Comparison of ENCODE assay signal across 21 cellular contexts in the genomic region with DNA sequence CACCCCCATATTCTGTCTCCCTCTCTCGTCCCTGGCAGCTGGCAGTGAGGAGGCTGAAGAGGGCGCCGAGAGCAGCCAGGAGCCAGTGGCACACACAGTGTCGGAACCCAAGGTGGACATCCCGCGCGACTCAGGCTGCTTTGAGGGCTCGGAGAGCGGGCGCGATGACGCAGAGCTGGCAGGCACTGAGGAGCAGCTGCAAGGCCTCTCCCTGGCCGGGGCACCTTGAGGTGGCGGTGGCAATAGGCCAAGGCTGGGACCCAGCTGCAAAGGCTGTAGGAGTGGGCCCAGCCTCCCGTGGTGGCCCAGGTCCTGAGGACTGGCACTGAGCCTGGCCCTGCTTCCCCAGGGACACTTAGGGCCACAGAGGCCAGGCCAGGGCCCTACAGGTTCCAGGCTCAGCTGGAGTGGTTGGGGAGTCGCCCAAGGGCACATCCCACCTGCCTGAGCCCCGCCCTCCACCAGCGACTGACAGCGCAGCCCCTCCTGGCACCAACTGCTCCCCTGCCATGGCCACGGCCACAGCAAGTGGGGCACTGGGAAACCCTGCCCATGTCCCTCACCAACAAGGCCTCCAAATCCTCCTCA. TPM values are rescaled to one million over a fixed set of nuclear protein-coding genes. Genes with fewer than 3 reads are reported as not detected.
DNase-seq lines count a peak whose midpoint lies in the region; ATAC-seq and TF ChIP-seq lines count a peak whose summit lies in the region.
"Had no signal": no experiment of that assay in that cellular context is flagged by ENCODE, and none has a peak within 500 bp of the region (broad histone marks: within the 10 kb centered on the region; RNA-seq: fewer than 3 reads in every experiment).

No MANE protein-coding gene starts in this region.

- no peaks in the 10 kb centered on the region for H3K4me1 ChIP-seq in colonic mucosa
- H3K4me1 ChIP-seq: prostate gland, tibial artery had no signal

- no peaks in the 10 kb centered on the region for H3K27me3 Mint-ChIP-seq in activated T-cell treated with anti-CD3 and anti-CD28 coated beads, Interleukin-2, amount 50 U/mL, for 24 hours
- H3K27me3 Mint-ChIP-seq in effector memory CD8-positive, alpha-beta T cell = no peaks in the 10 kb centered on the region
- no peaks in the 10 kb centered on the region for H3K27me3 Mint-ChIP-seq in stimulated activated naive B cell treated with anti-CD40 and anti-IgM and Interleukin-4, amounts not matched to agents 10 μg/mL and 1 μg/mL and 100 μg/mL, for 72 hours
- H3K27me3 Mint-ChIP-seq: activated CD4-positive, alpha-beta T cell treated with anti-CD3 and anti-CD28 coated beads, Interleukin-2, amount 10 ng/mL, durations not matched to agents 7 days and 5 days; activated naive CD4-positive, alpha-beta T cell treated with anti-CD3 and anti-CD28 coated beads, Interleukin-2, amount 50 U/mL, for 24 hours; naive B cell had no signal

- ATAC-seq in effector memory CD8-positive, alpha-beta T cell (replicated peaks) = no peak
- no peak for ATAC-seq in stimulated activated naive B cell treated with anti-CD40 and anti-IgM and Interleukin-4, amounts not matched to agents 10 μg/mL and 1 μg/mL and 100 μg/mL, for 72 hours (replicated peaks)
- ATAC-seq: activated T-cell treated with anti-CD3 and anti-CD28 coated beads, Interleukin-2, amount 50 U/mL, for 4 hours had no signal

- H3K4me3 Mint-ChIP-seq in activated T-cell treated with anti-CD3 and anti-CD28 coated beads, Interleukin-2, amount 50 U/mL, for 24 hours = no peak overlapping the region
- no peak overlapping the region for H3K4me3 Mint-ChIP-seq in effector memory CD8-positive, alpha-beta T cell
- H3K4me3 Mint-ChIP-seq in stimulated activated naive B cell treated with anti-CD40 and anti-IgM and Interleukin-4, amounts not matched to agents 10 μg/mL and 1 μg/mL and 100 μg/mL, for 72 hours = no peak overlapping the region
- H3K4me3 Mint-ChIP-seq: activated CD4-positive, alpha-beta T cell treated with anti-CD3 and anti-CD28 coated beads, Interleukin-2, amount 10 ng/mL, durations not matched to agents 7 days and 5 days; activated naive CD4-positive, alpha-beta T cell treated with anti-CD3 and anti-CD28 coated beads, Interleukin-2, amount 50 U/mL, for 24 hours; activated T-cell treated with anti-CD3 and anti-CD28 coated beads, Interleukin-2, amount 50 U/mL, for 4 hours; CD14-positive monocyte; naive B cell had no signal

- peak; percentile 27 for DNase-seq in activated T-cell treated with anti-CD3 and anti-CD28 coated beads, Interleukin-2, amount 50 U/mL, for 24 hours
- DNase-seq in activated T-cell treated with anti-CD3 and anti-CD28 coated beads, Interleukin-2, amount 50 U/mL, for 1 hour = no peak
- peak; percentile 65 for DNase-seq in NCI-H2107 (lab: John Stamatoyannopoulos, UW)
- no peak for DNase-seq in effector memory CD8-positive, alpha-beta T cell
- DNase-seq in stimulated activated naive B cell treated with anti-CD40 and anti-IgM and Interleukin-4, amounts not matched to agents 10 μg/mL and 1 μg/mL and 100 μg/mL, for 72 hours = no peak
- DNase-seq in stimulated activated CD4-positive, alpha-beta T cell treated with anti-CD3 and anti-CD28 coated beads, Interleukin-2, amount 100 ng/mL, for 24 hours = no peak
- DNase-seq in colonic mucosa = no peak
- no peak for DNase-seq in kidney glomerular epithelial cell (lab: John Stamatoyannopoulos, UW)
- DNase-seq: activated CD4-positive, alpha-beta T cell treated with anti-CD3 and anti-CD28 coated beads, Interleukin-2, amount 10 ng/mL, durations not matched to agents 7 days and 5 days; activated T-cell treated with anti-CD3 and anti-CD28 coated beads, Interleukin-2, amount 50 U/mL, for 4 hours; Karpas-422; naive B cell; NCI-H1048; NCI-H2171 treated with DMSO at 0.1 percent for 48 hours; stimulated activated CD4-positive, alpha-beta T cell treated with anti-CD3 and anti-CD28 coated beads, Interleukin-12 subunit alpha, Interleukin-12 subunit beta, amount 100 ng/mL, for 4 hours; tibial artery had no signal

- H3K27me3 ChIP-seq in colonic mucosa = no peaks in the 10 kb centered on the region
- H3K27me3 ChIP-seq: tibial artery had no signal

- H3K4me3 ChIP-seq in colonic mucosa = no peak overlapping the region
- H3K4me3 ChIP-seq: lung, prostate gland, tibial artery had no signal

- H3K27ac Mint-ChIP-seq in activated T-cell treated with anti-CD3 and anti-CD28 coated beads, Interleukin-2, amount 50 U/mL, for 24 hours = peak overlapping the region; percentile 33
- H3K27ac Mint-ChIP-seq in effector memory CD8-positive, alpha-beta T cell = peak overlapping the region; percentile 31 to 73
- H3K27ac Mint-ChIP-seq in stimulated activated naive B cell treated with anti-CD40 and anti-IgM and Interleukin-4, amounts not matched to agents 10 μg/mL and 1 μg/mL and 100 μg/mL, for 72 hours = peak overlapping the region; percentile 65
- H3K27ac Mint-ChIP-seq: activated CD4-positive, alpha-beta T cell treated with anti-CD3 and anti-CD28 coated beads, Interleukin-2, amount 10 ng/mL, durations not matched to agents 7 days and 5 days; activated naive CD4-positive, alpha-beta T cell treated with anti-CD3 and anti-CD28 coated beads, Interleukin-2, amount 50 U/mL, for 24 hours had no signal

- intact Hi-C loops in colonic mucosa (cut with DNase I) = no loop called here

- no peak overlapping the region for H3K9ac ChIP-seq in colonic mucosa (ENCODE audit: low read depth in 2 of 2, low read length in 2 of 2)

- peaks cover 14% of the 10 kb centered on the region for H3K4me1 Mint-ChIP-seq in activated T-cell treated with anti-CD3 and anti-CD28 coated beads, Interleukin-2, amount 50 U/mL, for 24 hours (ENCODE audit: low read depth)
- peaks cover 10 to 16% of the 10 kb centered on the region in 2 donors for H3K4me1 Mint-ChIP-seq in effector memory CD8-positive, alpha-beta T cell (ENCODE audit: low read depth in 2 of 2)
- peaks cover 12 to 32% of the 10 kb centered on the region in 2 donors for H3K4me1 Mint-ChIP-seq in stimulated activated naive B cell treated with anti-CD40 and anti-IgM and Interleukin-4, amounts not matched to agents 10 μg/mL and 1 μg/mL and 100 μg/mL, for 72 hours

- H3K36me3 ChIP-seq in colonic mucosa = no peaks in the 10 kb centered on the region
- H3K36me3 ChIP-seq: prostate gland, tibial artery had no signal

- no peaks in the 10 kb centered on the region for H3K9me3 ChIP-seq in colonic mucosa
- H3K9me3 ChIP-seq: prostate gland, tibial artery had no signal

- H3K9me3 Mint-ChIP-seq in activated T-cell treated with anti-CD3 and anti-CD28 coated beads, Interleukin-2, amount 50 U/mL, for 24 hours = no peaks in the 10 kb centered on the region
- H3K9me3 Mint-ChIP-seq in effector memory CD8-positive, alpha-beta T cell = no peaks in the 10 kb centered on the region
- no peaks in the 10 kb centered on the region for H3K9me3 Mint-ChIP-seq in stimulated activated naive B cell treated with anti-CD40 and anti-IgM and Interleukin-4, amounts not matched to agents 10 μg/mL and 1 μg/mL and 100 μg/mL, for 72 hours
- H3K9me3 Mint-ChIP-seq: activated CD4-positive, alpha-beta T cell treated with anti-CD3 and anti-CD28 coated beads, Interleukin-2, amount 10 ng/mL, durations not matched to agents 7 days and 5 days; activated naive CD4-positive, alpha-beta T cell treated with anti-CD3 and anti-CD28 coated beads, Interleukin-2, amount 50 U/mL, for 24 hours; activated T-cell treated with anti-CD3 and anti-CD28 coated beads, Interleukin-2, amount 50 U/mL, for 4 hours; CD14-positive monocyte; naive B cell had no signal

- no peak for TF ChIP-seq CTCF in colonic mucosa (IDR thresholded peaks at IDR 0.05)

- peaks cover 88% of the 10 kb centered on the region for H3K36me3 Mint-ChIP-seq in activated T-cell treated with anti-CD3 and anti-CD28 coated beads, Interleukin-2, amount 50 U/mL, for 24 hours (ENCODE audit: low read depth)
- H3K36me3 Mint-ChIP-seq in effector memory CD8-positive, alpha-beta T cell (ENCODE audit: insufficient read depth) = peaks cover 83% of the 10 kb centered on the region
- H3K36me3 Mint-ChIP-seq in stimulated activated naive B cell treated with anti-CD40 and anti-IgM and Interleukin-4, amounts not matched to agents 10 μg/mL and 1 μg/mL and 100 μg/mL, for 72 hours = peaks cover 12 to 28% of the 10 kb centered on the region in 2 donors
- H3K36me3 Mint-ChIP-seq: activated naive CD4-positive, alpha-beta T cell treated with anti-CD3 and anti-CD28 coated beads, Interleukin-2, amount 50 U/mL, for 24 hours had no signal

- no peak overlapping the region for H3K27ac ChIP-seq in colonic mucosa
- H3K27ac ChIP-seq: prostate gland, tibial artery had no signal

RNA-seq across cellular contexts. Expression of gene SASH3, which starts 13.9 kb away (rescaled TPM):
- 1 to 10 TPM; 2.9 to 4.5 TPM for total RNA-seq in colonic mucosa
- total RNA-seq: fibroblast of villous mesenchyme had no signal

RNA-seq across cellular contexts. Expression of gene ZDHHC9, which starts 50.0 kb away (rescaled TPM):
- 10 to 100 TPM; 39.5 to 41.5 TPM for total RNA-seq in colonic mucosa

RNA-seq across cellular contexts. Expression of gene XPNPEP2, which starts 54.9 kb away (rescaled TPM):
- 10 to 100 TPM in 1 of 2 donors, 1 to 10 TPM in 1; 2.6 to 11.7 TPM for total RNA-seq in colonic mucosa
- total RNA-seq: fibroblast of villous mesenchyme had no signal

Comparison
In these comparisons a context has a peak if more than half of its experiments do, and no peak if none do; other contexts are left out.
1. DNase-seq: peak in activated T-cell treated with anti-CD3 and anti-CD28 coated beads, Interleukin-2, amount 50 U/mL, for 24 hours (single experiment) and NCI-H2107 (single experiment); none in activated T-cell treated with anti-CD3 and anti-CD28 coated beads, Interleukin-2, amount 50 U/mL, for 1 hour (single experiment), effector memory CD8-positive, alpha-beta T cell (0 of 3), stimulated activated naive B cell treated with anti-CD40 and anti-IgM and Interleukin-4, amounts not matched to agents 10 μg/mL and 1 μg/mL and 100 μg/mL, for 72 hours (single experiment), stimulated activated CD4-positive, alpha-beta T cell treated with anti-CD3 and anti-CD28 coated beads, Interleukin-2, amount 100 ng/mL, for 24 hours (0 of 2), colonic mucosa (single experiment) and kidney glomerular epithelial cell (single experiment).
2. Peak in every context shown above with its lines, with median percentiles within 50 percentile points of each other: H3K27ac Mint-ChIP-seq.